In genomic region chr9:69463497-69464068, GRCh38 we compare ENCODE assay signal across 19 cellular contexts.
"Had no signal": no experiment of that assay in that cellular context is flagged by ENCODE, and none has a peak within 500 bp of the region (broad histone marks: within the 10 kb centered on the region; RNA-seq: fewer than 3 reads in every experiment).

No MANE protein-coding gene starts in this region.

- H3K9me3 ChIP-seq: ovary, psoas muscle, transverse colon, uterus had no signal

- DNase-seq: activated B cell treated with CpG ODN at 0.5 μM for 24 hours; activated CD4-positive, alpha-beta T cell treated with anti-CD3 and anti-CD28 coated beads, Interleukin-2, amount 10 ng/mL, durations not matched to agents 24 days and 14 days; activated CD8-positive, alpha-beta T cell treated with anti-CD3 and anti-CD28 coated beads for 36 hours; activated naive CD4-positive, alpha-beta T cell; activated naive CD8-positive, alpha-beta T cell treated with anti-CD3 and anti-CD28 coated beads for 36 hours; activated T-cell treated with anti-CD3 and anti-CD28 coated beads, Interleukin-2, amount 50 U/mL, for 1 hour; amniotic stem cell; dermis blood vessel endothelial cell; effector memory CD4-positive, alpha-beta T cell; mammary epithelial cell; ovary; psoas muscle; right cardiac atrium; stimulated activated CD4-positive, alpha-beta T cell treated with anti-CD3 and anti-CD28 coated beads, Interleukin-15, amount 100 ng/mL, for 24 hours; stimulated activated CD4-positive, alpha-beta T cell treated with anti-CD3 and anti-CD28 coated beads, Interleukin-2, amount 100 ng/mL, for 48 hours; transverse colon; uterus had no signal

- H3K27ac ChIP-seq: cardiac muscle cell, ovary, psoas muscle, skin epidermis, transverse colon, uterus had no signal

- H3K4me3 ChIP-seq: cardiac muscle cell, ovary, psoas muscle, skin epidermis, transverse colon, uterus had no signal

- H3K36me3 ChIP-seq: cardiac muscle cell, ovary, transverse colon, uterus had no signal

- H3K27me3 ChIP-seq: cardiac muscle cell, ovary, transverse colon, uterus had no signal

- H3K4me1 ChIP-seq: transverse colon, uterus had no signal
